Comparison of ENCODE assay signal across 8 cellular contexts in the genomic region with DNA sequence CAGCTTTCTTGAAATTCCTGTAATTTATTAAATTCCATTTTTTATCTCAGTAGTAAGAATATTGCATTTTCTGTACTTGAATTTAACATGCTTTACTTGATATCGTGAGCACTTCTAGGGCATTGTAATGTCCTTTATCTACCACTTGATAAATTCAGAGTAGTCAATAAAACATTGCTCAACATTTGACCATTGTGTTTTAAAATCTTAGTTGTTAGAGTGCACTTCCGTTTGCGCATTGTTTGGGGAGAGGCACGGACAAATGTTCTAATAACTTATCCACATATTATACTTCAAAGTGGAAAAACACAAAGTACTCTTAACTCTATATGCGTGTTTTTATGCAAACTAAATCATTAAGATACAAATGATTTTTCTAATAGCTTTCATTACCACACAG. TPM values are rescaled to one million over a fixed set of nuclear protein-coding genes. Genes with fewer than 3 reads are reported as not detected.
DNase-seq lines count a peak whose midpoint lies in the region; ATAC-seq, FAIRE-seq and TF ChIP-seq lines count a peak whose summit lies in the region.

No MANE protein-coding gene starts in this region.

- TF ChIP-seq CTCF in GM12875 (IDR thresholded peaks at IDR 0.05; ENCODE audit: borderline replicate concordance, insufficient read depth, low read depth, low read length) (no peak), GM12878 (IDR thresholded peaks at IDR 0.05 in 2 of 3, conservative IDR thresholded peaks at IDR 0.05 in 1 of 3; ENCODE audit: control insufficient read depth in 2 of 3, extremely low read depth in 1 of 3, insufficient read depth in 1 of 3, low read depth in 3 of 3, low read length in 3 of 3) (no peak)

- peaks cover 4 to 9% (median 5%) of the 10 kb centered on the region in 3 donors for H3K27me3 Mint-ChIP-seq in immature natural killer cell (ENCODE audit: low read depth in 3 of 3)
- H3K27me3 Mint-ChIP-seq in stimulated activated naive B cell treated with anti-CD40 and anti-IgM and Interleukin-4, amounts not matched to agents 10 μg/mL and 1 μg/mL and 100 μg/mL, for 72 hours, result no peaks in the 10 kb centered on the region

- peak overlapping the region; percentile 78 for H3K4me2 ChIP-seq in GM12878 (ENCODE audit: control insufficient read depth, insufficient read depth)

- POLR2A ChIA-PET in GM12878 (lab: Charles Lee), result interaction anchor here (1.0 kb wide), 1 partner anchor 9 kb away, joined by 3 read pairs; no protein-coding TSS in a partner anchor

- ATAC-seq in GM12878, result no peak
- ATAC-seq in stimulated activated naive B cell treated with anti-CD40 and anti-IgM and Interleukin-4, amounts not matched to agents 10 μg/mL and 1 μg/mL and 100 μg/mL, for 72 hours (replicated peaks), result no peak
- no peak for ATAC-seq in GM18861 (IDR thresholded peaks at IDR 0.05; ENCODE audit: unreplicated experiment)

- H3K9ac ChIP-seq in GM12878 (ENCODE audit: control insufficient read depth, insufficient read depth, low read length), result peak overlapping the region; percentile 74

- CTCF ChIA-PET in GM12878 (lab: Yijun Ruan, JAX), result no interaction called here

- H2AFZ ChIP-seq in GM12878 (ENCODE audit: control insufficient read depth, low read depth, low read length), result peak overlapping the region; percentile 89

- no peaks in the 10 kb centered on the region for H4K20me1 ChIP-seq in GM12878 (ENCODE audit: control insufficient read depth, insufficient read depth)

- peaks cover 24% of the 10 kb centered on the region for H3K79me2 ChIP-seq in GM12878 (ENCODE audit: control insufficient read depth, insufficient read depth, low read length)

- H3K4me3 Mint-ChIP-seq in immature natural killer cell, result peak overlapping the region; percentile 96 to 99 (median 98)
- H3K4me3 Mint-ChIP-seq in stimulated activated naive B cell treated with anti-CD40 and anti-IgM and Interleukin-4, amounts not matched to agents 10 μg/mL and 1 μg/mL and 100 μg/mL, for 72 hours, result peak overlapping the region; percentile 83 to 84

- H3K4me1 Mint-ChIP-seq in immature natural killer cell, result peaks cover 31 to 42% of the 10 kb centered on the region in 2 donors
- peaks cover 16 to 22% of the 10 kb centered on the region in 2 donors for H3K4me1 Mint-ChIP-seq in stimulated activated naive B cell treated with anti-CD40 and anti-IgM and Interleukin-4, amounts not matched to agents 10 μg/mL and 1 μg/mL and 100 μg/mL, for 72 hours

- RAD21 ChIA-PET in GM12878 (lab: Charles Lee; ENCODE audit: unreplicated experiment), result no interaction called here

- no peak for TF ChIP-seq EP300 in GM12878 (IDR thresholded peaks at IDR 0.05; ENCODE audit: borderline replicate concordance in 1 of 2, control insufficient read depth in 1 of 2, low read depth in 2 of 2, low read length in 2 of 2)

- 0% methylated on average over 5 of the region's 5 CpGs for WGBS in GM12878 (ENCODE audit: insufficient coverage, insufficient replicate concordance, low lambda C conversion rate, missing lambda C conversion rate)

- H3K36me3 Mint-ChIP-seq in immature natural killer cell, result peaks cover 8 to 12% (median 9%) of the 10 kb centered on the region in 3 donors
- H3K36me3 Mint-ChIP-seq in stimulated activated naive B cell treated with anti-CD40 and anti-IgM and Interleukin-4, amounts not matched to agents 10 μg/mL and 1 μg/mL and 100 μg/mL, for 72 hours, result peaks cover 11 to 16% of the 10 kb centered on the region in 2 donors

- in situ Hi-C loops in GM12878 (cut with MboI), result loop anchor here (10.0 to 25.0 kb wide), 3 partner anchors 465 to 1283 kb away; partner anchors contain the start of genes COPS2, DUT and EID1

- TSS peak; percentile 94 for BruUV-seq in GM12878 (replicated peaks; lab: Mats Ljungman, UMichigan)

- H3K4me3 ChIP-seq in GM12875 (ENCODE audit: low read depth, low read length), result peak overlapping the region; percentile 49
- peak overlapping the region; percentile 73 for H3K4me3 ChIP-seq in GM12878

- DNase-seq in LoVo (ENCODE audit: low spot score), result peak; percentile 34
- no peak for DNase-seq in GM12878 (ENCODE audit: low read depth, low spot score)
- DNase-seq in immature natural killer cell, result no peak
- no peak for DNase-seq in stimulated activated naive B cell treated with anti-CD40 and anti-IgM and Interleukin-4, amounts not matched to agents 10 μg/mL and 1 μg/mL and 100 μg/mL, for 72 hours
- no peak for DNase-seq in COLO829 (ENCODE audit: low spot score)
- DNase-seq in NCI-H526 treated with DMSO at 0.1 percent for 48 hours (lab: John Stamatoyannopoulos, UW), result no peak

- no peaks in the 10 kb centered on the region for H3K4me1 ChIP-seq in GM12878 (ENCODE audit: control insufficient read depth, insufficient read depth, low read length)

- intact Hi-C loops in GM12878 (cut with micrococcal nuclease; ENCODE audit: unreplicated experiment), result loop anchor here (5.0 to 10.0 kb wide), 2 partner anchors 463 to 1285 kb away; partner anchors contain the start of genes COPS2 and DUT

- no peak for TF ChIP-seq POLR2A in GM12878 (IDR thresholded peaks at IDR 0.05; ENCODE audit: low read depth, low read length)

- H3K27ac Mint-ChIP-seq in immature natural killer cell, result peak overlapping the region; percentile 91 to 98 (median 97)
- H3K27ac Mint-ChIP-seq in stimulated activated naive B cell treated with anti-CD40 and anti-IgM and Interleukin-4, amounts not matched to agents 10 μg/mL and 1 μg/mL and 100 μg/mL, for 72 hours, result peak overlapping the region; percentile 92

- peaks cover 4% of the 10 kb centered on the region for H3K9me3 ChIP-seq in GM12878 (replicated peaks; ENCODE audit: control insufficient read depth, insufficient read depth, low read length)

- no peak for FAIRE-seq in GM12878 (lab: Jason Lieb, UNC)

- peaks cover 0 to 6% (median 2%) of the 10 kb centered on the region in 6 donors for H3K9me3 Mint-ChIP-seq in immature natural killer cell
- H3K9me3 Mint-ChIP-seq in stimulated activated naive B cell treated with anti-CD40 and anti-IgM and Interleukin-4, amounts not matched to agents 10 μg/mL and 1 μg/mL and 100 μg/mL, for 72 hours, result peaks cover 5 to 6% of the 10 kb centered on the region in 2 donors

- SMC1A ChIA-PET in GM12878 (lab: Charles Lee; ENCODE audit: uncharacterized antibody, unreplicated experiment), result no interaction called here

- no peaks in the 10 kb centered on the region for H3K27me3 ChIP-seq in GM12878 (replicated peaks in 1 of 2; ENCODE audit: control insufficient read depth in 2 of 2, insufficient read depth in 2 of 2, low read length in 1 of 2)

- peak overlapping the region; percentile 71 for H3K27ac ChIP-seq in GM12878 (ENCODE audit: control insufficient read depth, insufficient read depth)

- no peaks in the 10 kb centered on the region for H3K36me3 ChIP-seq in GM12878 (ENCODE audit: control insufficient read depth in 2 of 2, insufficient read depth in 2 of 2, low read length in 1 of 2)

- no peak for TF ChIP-seq RAD21 in GM12878 (IDR thresholded peaks at IDR 0.05; ENCODE audit: insufficient read depth, low read depth, low read length)

TF ChIP-seq in GM12878, 131 proteins besides CTCF, POLR2A, EP300 and RAD21 (continues in another document):
- no peak for TF ChIP-seq EZH2 (IDR thresholded peaks at IDR 0.05; ENCODE audit: borderline replicate concordance, control insufficient read depth, low read depth, low read length)

RNA-seq across cellular contexts. Expression of gene FAM227B, which starts 0.4 kb away (rescaled TPM):
- 13.4 and 15.5 TPM in 2 replicates for total RNA-seq in GM12878 (2013; cell fraction: nucleolus; rRNA removed)
- 4.7 and 7.3 TPM in 2 replicates for total RNA-seq in GM12878 (2014; rRNA removed)
- total RNA-seq in GM12878 (2014; rRNA removed; fragmentation: Illumina TruSeq; extraction: Trizol), result 7.4 and 7.7 TPM in 2 replicates
- 3.9 and 5.5 TPM in 2 replicates for total RNA-seq in GM12878 (2021)
- polyA plus RNA-seq in GM12878 (2011; ENCODE audit: low read depth), result 3.8 TPM
- 7.7 and 12.7 TPM in 2 replicates for polyA plus RNA-seq in GM12878 (2011; rRNA removed)
- 2.2 and 3.1 TPM in 2 replicates for polyA plus RNA-seq in GM12878 (2011; cell fraction: cytosol; rRNA removed)
- 4.9 and 5.9 TPM in 2 replicates for polyA plus RNA-seq in GM12878 (2011; cell fraction: nucleus; rRNA removed)
- polyA plus RNA-seq in GM12878 (2012), result 6.6 and 10.6 TPM in 2 replicates
- 6.2 and 11.8 TPM in 2 replicates for polyA plus RNA-seq in GM12878 (2014; fragmentation: Illumina TruSeq; extraction: Trizol)
- 1 to 10 TPM; 6.1 to 7.1 TPM for polyA plus RNA-seq in GM12878 (2014; fragmentation: Nextera tagmentation; extraction: Ambion mirVana)
- 6.2 and 6.8 TPM in 2 replicates for polyA plus RNA-seq in GM12878 (2014; rRNA removed)
- polyA plus RNA-seq in GM12878 (2016; fragmentation: Nextera tagmentation; extraction: Ambion mirVana), result 10 to 100 TPM; 12.2 to 12.6 TPM
- 5.2 and 6.8 TPM in 2 replicates for polyA minus RNA-seq in GM12878 (2011; rRNA and poly(A)+ RNA removed)
- 1.7 and 2.9 TPM in 2 replicates for polyA minus RNA-seq in GM12878 (2011; cell fraction: cytosol; rRNA and poly(A)+ RNA removed)
- 9.2 and 14.8 TPM in 2 replicates for polyA minus RNA-seq in GM12878 (2011; cell fraction: nucleus; rRNA and poly(A)+ RNA removed)
- polyA plus RNA-seq in immature natural killer cell, result 10 to 100 TPM in 2 of 3 donors, 1 to 10 TPM in 1; 8.3 to 16.5 (median 10.2) TPM

RNA-seq across cellular contexts. Expression of gene DTWD1, which starts 0.7 kb away (rescaled TPM):
- 47.0 and 47.5 TPM in 2 replicates for total RNA-seq in GM12878 (2013; cell fraction: nucleolus; rRNA removed)
- total RNA-seq in GM12878 (2014; rRNA removed) (13.9 and 15.5 TPM in 2 replicates), GM12878 (2014; rRNA removed; fragmentation: Illumina TruSeq; extraction: Trizol) (14.3 and 14.9 TPM in 2 replicates), GM12878 (2021) (15.1 and 16.0 TPM in 2 replicates)
- polyA plus RNA-seq in GM12878 (2011; ENCODE audit: low read depth), result 11.6 TPM
- polyA plus RNA-seq in GM12878 (2011; rRNA removed) (20.7 and 32.5 TPM in 2 replicates), GM12878 (2014; fragmentation: Illumina TruSeq; extraction: Trizol) (17.8 and 24.6 TPM in 2 replicates), GM12878 (2014; fragmentation: Nextera tagmentation; extraction: Ambion mirVana) (10 to 100 TPM; 23.9 to 31.9 TPM), GM12878 (2014; rRNA removed) (12.1 and 16.3 TPM in 2 replicates), GM12878 (2016; fragmentation: Nextera tagmentation; extraction: Ambion mirVana) (10 to 100 TPM; 23.6 to 32.0 TPM), immature natural killer cell (10 to 100 TPM; 11.3 to 19.7 (median 16.9) TPM)
- 4.5 and 4.8 TPM in 2 replicates for polyA plus RNA-seq in GM12878 (2011; cell fraction: cytosol; rRNA removed)
- 8.5 and 10.4 TPM in 2 replicates for polyA plus RNA-seq in GM12878 (2011; cell fraction: nucleus; rRNA removed)
- 14.3 and 16.9 TPM in 2 replicates for polyA plus RNA-seq in GM12878 (2012)
- polyA minus RNA-seq in GM12878 (2011; rRNA and poly(A)+ RNA removed), result 4.9 and 10.2 TPM in 2 replicates
- 4.3 and 4.8 TPM in 2 replicates for polyA minus RNA-seq in GM12878 (2011; cell fraction: cytosol; rRNA and poly(A)+ RNA removed)
- 18.6 and 28.9 TPM in 2 replicates for polyA minus RNA-seq in GM12878 (2011; cell fraction: nucleus; rRNA and poly(A)+ RNA removed)
